Comparison of ENCODE assay signal across 8 cellular contexts in the genomic region with DNA sequence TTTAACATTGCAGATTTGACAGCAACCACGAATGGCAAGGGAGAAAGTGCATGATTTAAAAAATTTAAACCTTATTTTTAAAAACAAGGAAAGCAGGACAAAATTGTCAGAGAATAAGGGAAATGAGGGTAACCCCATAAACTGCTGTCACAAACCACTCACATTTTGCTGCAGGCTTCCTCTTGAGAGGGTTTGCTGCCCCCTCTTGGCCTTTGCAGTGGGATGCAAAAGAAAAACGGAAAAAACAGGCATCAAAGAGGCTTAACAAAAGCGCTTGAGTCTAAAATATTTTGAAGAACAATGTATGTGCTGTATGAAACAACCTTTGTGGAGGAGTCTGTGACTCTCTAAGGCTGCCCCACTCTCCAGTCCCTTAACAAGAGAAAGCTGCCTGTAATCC.
A peak's percentile ranks its signal among the peaks of the same experiment; 100 is the strongest.
DNase-seq lines count a peak whose midpoint lies in the region; ATAC-seq and TF ChIP-seq lines count a peak whose summit lies in the region.

No MANE protein-coding gene starts in this region.

- H3K4me3 ChIP-seq in OCI-LY7 (ENCODE audit: low read depth, low read length, poor library complexity, severe bottlenecking) = no peak overlapping the region
- H3K4me3 ChIP-seq in brain microvascular endothelial cell (ENCODE audit: low read depth, low read length) = no peak overlapping the region
- no peak overlapping the region for H3K4me3 ChIP-seq in tibial nerve

- no peak overlapping the region for H2AFZ ChIP-seq in OCI-LY7 (ENCODE audit: low read length)

- in situ Hi-C loops in brain microvascular endothelial cell (cut with HindIII; ENCODE audit: low pct_ligation_motif_present, low sequenced_read_pairs) = no loop called here

- no TSS peak for BruUV-seq in OCI-LY7 (replicated peaks; lab: Mats Ljungman, UMichigan)

- H4K20me1 ChIP-seq in OCI-LY7 (ENCODE audit: insufficient read depth, low read length) = no peaks in the 10 kb centered on the region

- TF ChIP-seq EP300 in Ishikawa (IDR thresholded peaks at IDR 0.05; ENCODE audit: borderline replicate concordance) (no peak), tibial nerve (IDR thresholded peaks at IDR 0.05) (no peak)

- H3K36me3 ChIP-seq in OCI-LY7 (ENCODE audit: insufficient read depth, low read length) (no peaks in the 10 kb centered on the region), brain microvascular endothelial cell (replicated peaks) (no peaks in the 10 kb centered on the region), tibial nerve (no peaks in the 10 kb centered on the region)

- H3K9me3 ChIP-seq in OCI-LY7 (ENCODE audit: low read length) = no peaks in the 10 kb centered on the region
- no peaks in the 10 kb centered on the region for H3K9me3 ChIP-seq in tibial nerve

- 2 to 3% methylated on average over 2 to 3 of the region's 3 CpGs for WGBS in tibial nerve, 2 donors

- ATAC-seq in GM18867 (IDR thresholded peaks at IDR 0.05; ENCODE audit: unreplicated experiment) = peak; percentile 79
- ATAC-seq in GM21515 (IDR thresholded peaks at IDR 0.05; ENCODE audit: unreplicated experiment) = no peak

- TF ChIP-seq CTCF in OCI-LY7 (conservative IDR thresholded peaks at IDR 0.05; ENCODE audit: low read length) = peak; percentile 64
- peak; percentile 90 for TF ChIP-seq CTCF in brain microvascular endothelial cell (IDR thresholded peaks at IDR 0.05; ENCODE audit: low read depth, low read length, missing control alignments)
- peak; percentile 33 to 58 (median 41) for TF ChIP-seq CTCF in tibial nerve (IDR thresholded peaks at IDR 0.05)

- H3K4me1 ChIP-seq in OCI-LY7 (ENCODE audit: insufficient read depth, low read length, poor library complexity, severe bottlenecking) = no peaks in the 10 kb centered on the region
- no peaks in the 10 kb centered on the region for H3K4me1 ChIP-seq in tibial nerve

- no peak overlapping the region for H3K4me2 ChIP-seq in OCI-LY7 (ENCODE audit: low read length)

- intact Hi-C loops in OCI-LY7 (cut with micrococcal nuclease; ENCODE audit: unreplicated experiment) = no loop called here

- H3K27ac ChIP-seq in OCI-LY7 (ENCODE audit: low read depth, low read length, poor library complexity, severe bottlenecking) (no peak overlapping the region), brain microvascular endothelial cell (no peak overlapping the region), tibial nerve (no peak overlapping the region)

- DNase-seq in CD1c-positive myeloid dendritic cell (ENCODE audit: extremely low spot score) = peak; percentile 11
- DNase-seq in OCI-LY7 (ENCODE audit: low spot score) = peak; percentile 16
- peak; percentile 64 for DNase-seq in brain microvascular endothelial cell
- DNase-seq in kidney tubule cell (ENCODE audit: low spot score) = peak; percentile 63
- DNase-seq in tibial nerve (ENCODE audit: low spot score in 2 of 2) = peak in 1 of 2 donors; percentile 46

- H3K27me3 ChIP-seq in brain microvascular endothelial cell (replicated peaks) (no peaks in the 10 kb centered on the region), tibial nerve (no peaks in the 10 kb centered on the region)

- CTCF ChIA-PET in OCI-LY7 (lab: Charles Lee; ENCODE audit: unreplicated experiment) = no interaction called here

- no peaks in the 10 kb centered on the region for H3K79me2 ChIP-seq in OCI-LY7 (ENCODE audit: insufficient read depth, low read depth, low read length)

- no peaks in the 10 kb centered on the region for H3K9me2 ChIP-seq in OCI-LY7 (ENCODE audit: insufficient read depth, low read length)

- no peak for TF ChIP-seq POLR2A in tibial nerve (IDR thresholded peaks at IDR 0.05)

- TF ChIP-seq RAD21 in Ishikawa (IDR thresholded peaks at IDR 0.05; ENCODE audit: low read depth) = peak; percentile 84

- POLR2A ChIA-PET in OCI-LY7 (lab: Charles Lee) = no interaction called here

TF ChIP-seq in Ishikawa, 13 proteins besides CTCF, POLR2A, EP300 and RAD21:
- TF ChIP-seq ZBTB7A (IDR thresholded peaks at IDR 0.05; ENCODE audit: low read depth) = no peak
- TF ChIP-seq CEBPB (IDR thresholded peaks at IDR 0.05) = no peak
- TF ChIP-seq, protein P1, sequence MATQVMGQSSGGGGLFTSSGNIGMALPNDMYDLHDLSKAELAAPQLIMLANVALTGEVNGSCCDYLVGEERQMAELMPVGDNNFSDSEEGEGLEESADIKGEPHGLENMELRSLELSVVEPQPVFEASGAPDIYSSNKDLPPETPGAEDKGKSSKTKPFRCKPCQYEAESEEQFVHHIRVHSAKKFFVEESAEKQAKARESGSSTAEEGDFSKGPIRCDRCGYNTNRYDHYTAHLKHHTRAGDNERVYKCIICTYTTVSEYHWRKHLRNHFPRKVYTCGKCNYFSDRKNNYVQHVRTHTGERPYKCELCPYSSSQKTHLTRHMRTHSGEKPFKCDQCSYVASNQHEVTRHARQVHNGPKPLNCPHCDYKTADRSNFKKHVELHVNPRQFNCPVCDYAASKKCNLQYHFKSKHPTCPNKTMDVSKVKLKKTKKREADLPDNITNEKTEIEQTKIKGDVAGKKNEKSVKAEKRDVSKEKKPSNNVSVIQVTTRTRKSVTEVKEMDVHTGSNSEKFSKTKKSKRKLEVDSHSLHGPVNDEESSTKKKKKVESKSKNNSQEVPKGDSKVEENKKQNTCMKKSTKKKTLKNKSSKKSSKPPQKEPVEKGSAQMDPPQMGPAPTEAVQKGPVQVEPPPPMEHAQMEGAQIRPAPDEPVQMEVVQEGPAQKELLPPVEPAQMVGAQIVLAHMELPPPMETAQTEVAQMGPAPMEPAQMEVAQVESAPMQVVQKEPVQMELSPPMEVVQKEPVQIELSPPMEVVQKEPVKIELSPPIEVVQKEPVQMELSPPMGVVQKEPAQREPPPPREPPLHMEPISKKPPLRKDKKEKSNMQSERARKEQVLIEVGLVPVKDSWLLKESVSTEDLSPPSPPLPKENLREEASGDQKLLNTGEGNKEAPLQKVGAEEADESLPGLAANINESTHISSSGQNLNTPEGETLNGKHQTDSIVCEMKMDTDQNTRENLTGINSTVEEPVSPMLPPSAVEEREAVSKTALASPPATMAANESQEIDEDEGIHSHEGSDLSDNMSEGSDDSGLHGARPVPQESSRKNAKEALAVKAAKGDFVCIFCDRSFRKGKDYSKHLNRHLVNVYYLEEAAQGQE (IDR thresholded peaks at IDR 0.05; ENCODE audit: low read depth) = no peak
- no peak for TF ChIP-seq NFIC (IDR thresholded peaks at IDR 0.05)
TF ChIP-seq in Ishikawa: peak in this region for 0.
